In the genomic region with DNA sequence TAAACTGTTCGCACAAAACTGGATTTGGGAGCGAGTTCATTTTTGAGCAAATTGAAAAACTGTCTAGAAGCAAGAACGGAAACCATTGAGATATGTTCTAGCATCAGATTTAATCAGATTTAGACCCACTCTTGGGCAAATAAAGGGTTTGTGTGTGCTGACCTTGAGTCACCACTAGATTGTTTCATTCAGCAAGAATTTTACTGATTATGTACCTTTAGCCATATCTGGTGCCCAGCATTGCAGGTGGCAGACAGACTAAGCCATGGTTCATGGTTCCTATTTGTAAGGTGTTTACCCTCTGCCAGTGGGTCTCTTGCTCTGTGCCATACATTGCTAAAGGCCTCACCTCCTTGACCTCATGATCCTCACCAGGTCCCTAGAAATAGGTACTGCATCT, we compare ENCODE assay signal across 10 cellular contexts. TPM values are rescaled to one million over a fixed set of nuclear protein-coding genes. Genes with fewer than 3 reads are reported as not detected.
A peak's percentile ranks its signal among the peaks of the same experiment; 100 is the strongest.
DNase-seq lines count a peak whose midpoint lies in the region; ATAC-seq and TF ChIP-seq lines count a peak whose summit lies in the region.
"Had no signal": no experiment of that assay in that cellular context is flagged by ENCODE, and none has a peak within 500 bp of the region (broad histone marks: within the 10 kb centered on the region; RNA-seq: fewer than 3 reads in every experiment).

No MANE protein-coding gene starts in this region.

- no peak for DNase-seq in heart right ventricle
- DNase-seq in heart left ventricle = no peak
- DNase-seq in activated naive CD8-positive, alpha-beta T cell treated with anti-CD3 and anti-CD28 coated beads for 36 hours = no peak
- peak; percentile 62 for DNase-seq in kidney tubule cell (ENCODE audit: low spot score)
- no peak for DNase-seq in type B pancreatic cell (ENCODE audit: extremely low spot score, unreplicated experiment)
- no peak for DNase-seq in activated effector memory CD4-positive, alpha-beta T cell treated with Interleukin-2 at 50 U/mL for 16 hours
- DNase-seq in WERI-Rb-1 = no peak
- DNase-seq: NCI-H345 had no signal

- H3K27ac Mint-ChIP-seq in activated naive CD8-positive, alpha-beta T cell treated with anti-CD3 and anti-CD28 coated beads for 36 hours = peak overlapping the region; percentile 98
- peak overlapping the region; percentile 72 for H3K27ac Mint-ChIP-seq in type B pancreatic cell

- peaks cover 39% of the 10 kb centered on the region for H3K4me1 Mint-ChIP-seq in activated naive CD8-positive, alpha-beta T cell treated with anti-CD3 and anti-CD28 coated beads for 36 hours
- H3K4me1 Mint-ChIP-seq in type B pancreatic cell (ENCODE audit: unreplicated experiment) = peaks cover 26% of the 10 kb centered on the region

- TF ChIP-seq CTCF in heart right ventricle (IDR thresholded peaks at IDR 0.05) (no peak), heart left ventricle (IDR thresholded peaks at IDR 0.05) (no peak), type B pancreatic cell (conservative IDR thresholded peaks at IDR 0.05) (no peak), WERI-Rb-1 (IDR thresholded peaks at IDR 0.05; ENCODE audit: low read depth, low read length) (no peak)

- peaks cover 4% of the 10 kb centered on the region for H3K27me3 Mint-ChIP-seq in activated naive CD8-positive, alpha-beta T cell treated with anti-CD3 and anti-CD28 coated beads for 36 hours
- H3K27me3 Mint-ChIP-seq in type B pancreatic cell = no peaks in the 10 kb centered on the region

- 89 to 90% methylated on average over 3 of the region's 3 CpGs for WGBS in heart right ventricle, 2 donors
- 92 to 96% (median 95%) methylated on average over 3 of the region's 3 CpGs for WGBS in heart left ventricle, 4 donors

- TF ChIP-seq POLR2A in heart left ventricle (IDR thresholded peaks at IDR 0.05) = no peak

- H3K27me3 ChIP-seq in heart right ventricle (no peaks in the 10 kb centered on the region), heart left ventricle (no peaks in the 10 kb centered on the region), WERI-Rb-1 (ENCODE audit: insufficient read depth, low read depth, severe bottlenecking) (no peaks in the 10 kb centered on the region)

- ATAC-seq in heart right ventricle (no peak), heart left ventricle (no peak), GM21526 (IDR thresholded peaks at IDR 0.05; ENCODE audit: low FRiP score, unreplicated experiment) (no peak)

- H3K36me3 Mint-ChIP-seq in activated naive CD8-positive, alpha-beta T cell treated with anti-CD3 and anti-CD28 coated beads for 36 hours = peaks cover 37% of the 10 kb centered on the region
- H3K36me3 Mint-ChIP-seq in type B pancreatic cell = peaks cover 19% of the 10 kb centered on the region

- no peaks in the 10 kb centered on the region for H3K9me3 Mint-ChIP-seq in activated naive CD8-positive, alpha-beta T cell treated with anti-CD3 and anti-CD28 coated beads for 36 hours
- H3K9me3 Mint-ChIP-seq in type B pancreatic cell = no peaks in the 10 kb centered on the region

- H3K36me3 ChIP-seq in heart right ventricle = peaks cover 0 to 50% (median 21%) of the 10 kb centered on the region in 9 donors
- peaks cover 0 to 47% (median 41%) of the 10 kb centered on the region in 9 donors for H3K36me3 ChIP-seq in heart left ventricle
- H3K36me3 ChIP-seq in WERI-Rb-1 = peaks cover 47% of the 10 kb centered on the region

- H3K9me3 ChIP-seq in heart right ventricle = no peaks in the 10 kb centered on the region
- no peaks in the 10 kb centered on the region for H3K9me3 ChIP-seq in heart left ventricle
- H3K9me3 ChIP-seq in WERI-Rb-1 (ENCODE audit: severe bottlenecking) = no peaks in the 10 kb centered on the region

- peak overlapping the region in 6 of 10 donors; percentile 84 to 98 (median 94) for H3K4me3 ChIP-seq in heart right ventricle
- H3K4me3 ChIP-seq in heart left ventricle = peak overlapping the region in 6 of 12 donors; percentile 84 to 100 (median 99)
- no peak overlapping the region; the same call in 1 of the 2 replicates for H3K4me3 ChIP-seq in WERI-Rb-1 (ENCODE audit: low read depth, low read length)

- H3K27ac ChIP-seq in heart right ventricle (no peak overlapping the region), heart left ventricle (no peak overlapping the region), WERI-Rb-1 (no peak overlapping the region)

- peaks cover 7 to 28% (median 22%) of the 10 kb centered on the region in 9 donors for H3K4me1 ChIP-seq in heart right ventricle
- H3K4me1 ChIP-seq in heart left ventricle = peaks cover 0 to 25% (median 17%) of the 10 kb centered on the region in 12 donors

- intact Hi-C loops in heart right ventricle (cut with DNase I) (loop anchor here in 1 of 10 donors (5.0 kb wide), 1 partner anchor 74 kb away; no protein-coding TSS in a partner anchor), heart left ventricle (cut with DNase I) (loop anchor here in 1 of 10 donors (2.0 kb wide), 1 partner anchor 14 kb away; no protein-coding TSS in a partner anchor)

- H3K4me3 Mint-ChIP-seq in activated naive CD8-positive, alpha-beta T cell treated with anti-CD3 and anti-CD28 coated beads for 36 hours = peak overlapping the region; percentile 96
- H3K4me3 Mint-ChIP-seq in type B pancreatic cell = peak overlapping the region; percentile 93

RNA-seq across cellular contexts. Expression of gene NUDC, which starts 1.4 kb away (rescaled TPM):
- total RNA-seq in heart right ventricle (10 to 100 TPM; 48.9 to 84.0 (median 61.4) TPM), heart left ventricle (10 to 100 TPM; 53.6 to 78.6 (median 57.4) TPM), type B pancreatic cell (ENCODE audit: low replicate concordance) (73.4 and 82.7 TPM in 2 replicates)
- polyA plus RNA-seq in heart right ventricle (10 to 100 TPM; 62.8 to 95.9 TPM), heart left ventricle (10 to 100 TPM; 69.7 to 99.6 TPM)
- total RNA-seq in activated naive CD8-positive, alpha-beta T cell treated with anti-CD3 and anti-CD28 coated beads for 36 hours = 100 to 1,000 TPM; 146 to 147 TPM

RNA-seq across cellular contexts. Expression of gene NR0B2, which starts 9.1 kb away (rescaled TPM):
- 10 to 100 TPM in 2 of 10 donors, 1 to 10 TPM in 8; 2.7 to 14.7 (median 7.8) TPM for total RNA-seq in heart right ventricle
- polyA plus RNA-seq in heart right ventricle = 1 to 10 TPM; 2.7 to 4.0 TPM
- total RNA-seq in heart left ventricle = 10 to 100 TPM in 2 of 9 donors, 1 to 10 TPM in 7; 2.4 to 19.2 (median 6.6) TPM
- polyA plus RNA-seq in heart left ventricle = 1 to 10 TPM; 2.0 to 6.6 TPM
- total RNA-seq in activated naive CD8-positive, alpha-beta T cell treated with anti-CD3 and anti-CD28 coated beads for 36 hours = not detected
- 6.8 and 7.2 TPM in 2 replicates for total RNA-seq in type B pancreatic cell (ENCODE audit: low replicate concordance)
- total RNA-seq: mononuclear cell had no signal

RNA-seq across cellular contexts. Expression of gene GPATCH3, which starts 22.6 kb away (rescaled TPM):
- 10 to 100 TPM in 1 of 10 donors, 1 to 10 TPM in 9; 6.5 to 10.0 (median 8.6) TPM for total RNA-seq in heart right ventricle
- 10 to 100 TPM in 1 of 2 donors, 1 to 10 TPM in 1; 8.0 to 19.5 TPM for polyA plus RNA-seq in heart right ventricle
- total RNA-seq in heart left ventricle = 10 to 100 TPM in 3 of 9 donors, 1 to 10 TPM in 6; 6.0 to 14.9 (median 9.0) TPM
- polyA plus RNA-seq in heart left ventricle = 10 to 100 TPM in 1 of 2 donors, 1 to 10 TPM in 1; 7.7 to 11.7 TPM
- total RNA-seq in activated naive CD8-positive, alpha-beta T cell treated with anti-CD3 and anti-CD28 coated beads for 36 hours = 10 to 100 TPM; 13.3 to 14.4 TPM
- total RNA-seq in type B pancreatic cell (ENCODE audit: low replicate concordance) = 19.2 and 23.7 TPM in 2 replicates

RNA-seq across cellular contexts. Expression of gene GPN2, which starts 32.8 kb away (rescaled TPM):
- total RNA-seq in heart right ventricle (10 to 100 TPM; 12.4 to 31.3 (median 20.4) TPM), heart left ventricle (10 to 100 TPM in 8 of 9 donors, 1 to 10 TPM in 1; 7.6 to 27.4 (median 17.1) TPM), type B pancreatic cell (ENCODE audit: low replicate concordance) (28.7 and 35.1 TPM in 2 replicates)
- polyA plus RNA-seq in heart right ventricle (10 to 100 TPM; 13.7 to 21.1 TPM), heart left ventricle (10 to 100 TPM; 12.0 to 15.7 TPM)
- total RNA-seq in activated naive CD8-positive, alpha-beta T cell treated with anti-CD3 and anti-CD28 coated beads for 36 hours = 10 to 100 TPM; 64.1 to 65.0 TPM

RNA-seq across cellular contexts. Expression of gene KDF1, which starts 37.4 kb away (rescaled TPM):
- total RNA-seq in heart right ventricle = under 1 TPM in 4 of 10 donors, not detected in 6; 0.21 to 0.26 (median 0.24) TPM
- under 1 TPM in 1 of 2 donors, not detected in 1; 0.15 TPM for polyA plus RNA-seq in heart right ventricle
- total RNA-seq in heart left ventricle = under 1 TPM in 2 of 9 donors, not detected in 7; 0.12 to 0.45 TPM
- under 1 TPM in 1 of 2 donors, not detected in 1; 0.03 TPM for polyA plus RNA-seq in heart left ventricle
- total RNA-seq in activated naive CD8-positive, alpha-beta T cell treated with anti-CD3 and anti-CD28 coated beads for 36 hours = under 1 TPM; 0.47 to 0.60 TPM
- 12.2 and 26.9 TPM in 2 replicates for total RNA-seq in type B pancreatic cell (ENCODE audit: low replicate concordance)
